9 cellular contexts compared by ENCODE assay signal in genomic region chr10:118340486-118340885, GRCh38. TPM values are rescaled to one million over a fixed set of nuclear protein-coding genes. Genes with fewer than 3 reads are reported as not detected.
DNase-seq lines count a peak whose midpoint lies in the region; TF ChIP-seq lines count a peak whose summit lies in the region.
"Had no signal": no experiment of that assay in that cellular context is flagged by ENCODE, and none has a peak within 500 bp of the region (broad histone marks: within the 10 kb centered on the region; RNA-seq: fewer than 3 reads in every experiment).

No MANE protein-coding gene starts in this region.

- H3K9me3 ChIP-seq in tibial artery = no peaks in the 10 kb centered on the region
- H3K9me3 ChIP-seq in uterus = no peaks in the 10 kb centered on the region

- H3K4me3 Mint-ChIP-seq in activated naive CD4-positive, alpha-beta T cell treated with anti-CD3 and anti-CD28 coated beads, Interleukin-2, amount 10 ng/mL, durations not matched to agents 7 days and 5 days = peak overlapping the region; percentile 85

- peaks cover 33% of the 10 kb centered on the region for H3K4me1 Mint-ChIP-seq in activated naive CD4-positive, alpha-beta T cell treated with anti-CD3 and anti-CD28 coated beads, Interleukin-2, amount 10 ng/mL, durations not matched to agents 7 days and 5 days

- CTCF ChIA-PET in activated naive CD4-positive, alpha-beta T cell treated with anti-CD3 and anti-CD28 coated beads, Interleukin-2, amount 10 ng/mL, durations not matched to agents 7 days and 5 days (lab: Charles Lee) = no interaction called here

- no peaks in the 10 kb centered on the region for H3K27me3 ChIP-seq in tibial artery
- H3K27me3 ChIP-seq in uterus = no peaks in the 10 kb centered on the region

- H3K36me3 ChIP-seq in tibial artery (peaks cover 6 to 12% (median 7%) of the 10 kb centered on the region in 3 donors), uterus (no peaks in the 10 kb centered on the region)

- no peak for TF ChIP-seq CTCF in tibial artery (IDR thresholded peaks at IDR 0.05)
- TF ChIP-seq CTCF in uterus (IDR thresholded peaks at IDR 0.05) = no peak

- TF ChIP-seq POLR2A in erythroblast (IDR thresholded peaks at IDR 0.05; ENCODE audit: low read length) = no peak
- no peak for TF ChIP-seq POLR2A in uterus (IDR thresholded peaks at IDR 0.05)

- H3K4me3 ChIP-seq in tibial artery (peak overlapping the region; percentile 79 to 82), uterus (no peak overlapping the region)

- peaks cover 3% of the 10 kb centered on the region for H3K27me3 Mint-ChIP-seq in activated naive CD4-positive, alpha-beta T cell treated with anti-CD3 and anti-CD28 coated beads, Interleukin-2, amount 10 ng/mL, durations not matched to agents 7 days and 5 days

- peaks cover 0 to 40% (median 13%) of the 10 kb centered on the region in 4 donors for H3K4me1 ChIP-seq in tibial artery
- peaks cover 0 to 13% of the 10 kb centered on the region in 2 donors for H3K4me1 ChIP-seq in uterus
- H3K4me1 ChIP-seq: parathyroid adenoma had no signal

- H3K36me3 Mint-ChIP-seq in activated naive CD4-positive, alpha-beta T cell treated with anti-CD3 and anti-CD28 coated beads, Interleukin-2, amount 10 ng/mL, durations not matched to agents 7 days and 5 days = peaks cover 19% of the 10 kb centered on the region

- peak overlapping the region; percentile 39 for H3K27ac Mint-ChIP-seq in activated naive CD4-positive, alpha-beta T cell treated with anti-CD3 and anti-CD28 coated beads, Interleukin-2, amount 10 ng/mL, durations not matched to agents 7 days and 5 days

- H3K27ac ChIP-seq in tibial artery (no peak overlapping the region), uterus (no peak overlapping the region)
- H3K27ac ChIP-seq: parathyroid adenoma had no signal

- no peaks in the 10 kb centered on the region for H3K9me3 Mint-ChIP-seq in activated naive CD4-positive, alpha-beta T cell treated with anti-CD3 and anti-CD28 coated beads, Interleukin-2, amount 10 ng/mL, durations not matched to agents 7 days and 5 days

- no peak for DNase-seq in activated naive CD4-positive, alpha-beta T cell treated with anti-CD3 and anti-CD28 coated beads, Interleukin-2, amount 10 ng/mL, durations not matched to agents 7 days and 5 days
- no peak for DNase-seq in activated naive CD4-positive, alpha-beta T cell treated with anti-CD3 and anti-CD28 coated beads, Interleukin-2, amount 50 U/mL, for 16 hours
- DNase-seq in RKO (ENCODE audit: low spot score) (peak; percentile 23), erythroblast (lab: John Stamatoyannopoulos, UW) (peak; percentile 13 to 14), tibial artery (no peak), NCI-H1694 treated with DMSO at 0.1 percent for 48 hours (lab: John Stamatoyannopoulos, UW) (no peak), NCI-H2029 (lab: John Stamatoyannopoulos, UW) (no peak), uterus (no peak)

- intact Hi-C loops in tibial artery (cut with DNase I; ENCODE audit: low total_unique reads) (loop anchor here (10.0 kb wide), 1 partner anchor 806 kb away; no protein-coding TSS in a partner anchor), uterus (cut with DNase I; ENCODE audit: low total_unique reads) (no loop called here)

RNA-seq across cellular contexts. Expression of gene FAM204A, which starts 1.6 kb away (rescaled TPM):
- total RNA-seq in uterus = 10 to 100 TPM in 3 of 4 donors, 1 to 10 TPM in 1; 6.8 to 99.0 (median 51.3) TPM

Comparison
In these comparisons a context has a peak if more than half of its experiments do, and no peak if none do; other contexts are left out.
1. DNase-seq: peak in RKO (single experiment) and erythroblast (2 of 2); none in activated naive CD4-positive, alpha-beta T cell treated with anti-CD3 and anti-CD28 coated beads, Interleukin-2, amount 10 ng/mL, durations not matched to agents 7 days and 5 days (single experiment), activated naive CD4-positive, alpha-beta T cell treated with anti-CD3 and anti-CD28 coated beads, Interleukin-2, amount 50 U/mL, for 16 hours (single experiment), tibial artery (0 of 2), NCI-H1694 treated with DMSO at 0.1 percent for 48 hours (single experiment), NCI-H2029 (single experiment) and uterus (0 of 2).
2. H3K4me3 ChIP-seq: peak in tibial artery (2 of 2); none in uterus (0 of 2).